1 cellular context compared by ENCODE assay signal in genomic region chr12:115541891-115542361, GRCh38.
TF ChIP-seq lines count a peak whose summit lies in the region.

No MANE protein-coding gene starts in this region.

TF ChIP-seq in SK-N-SH, 30 proteins besides CTCF, POLR2A, EP300 and RAD21 (continued from another document):
- TF ChIP-seq REST (IDR thresholded peaks at IDR 0.05; ENCODE audit: low read depth, low read length): no peak
- TF ChIP-seq POLR2AphosphoS5 (IDR thresholded peaks at IDR 0.05; ENCODE audit: low read depth, low read length): no peak
